In genomic region chr7:157399086-157399687, GRCh38 we compare ENCODE assay signal across 18 cellular contexts.
A peak's percentile ranks its signal among the peaks of the same experiment; 100 is the strongest.
DNase-seq lines count a peak whose midpoint lies in the region; ATAC-seq and TF ChIP-seq lines count a peak whose summit lies in the region.
"Had no signal": no experiment of that assay in that cellular context is flagged by ENCODE, and none has a peak within 500 bp of the region (broad histone marks: within the 10 kb centered on the region; RNA-seq: fewer than 3 reads in every experiment).

No MANE protein-coding gene starts in this region.

- H3K27ac ChIP-seq in SK-N-SH (ENCODE audit: low read depth in 2 of 2, low read length in 1 of 2) (peak overlapping the region; percentile 76 to 93), brain microvascular endothelial cell (peak overlapping the region; percentile 63), testis (peak overlapping the region; percentile 5 to 68)
- H3K27ac ChIP-seq: 22Rv1, parathyroid adenoma had no signal

- TF ChIP-seq CTCF in SK-N-SH (IDR thresholded peaks at IDR 0.05), result no peak
- no peak for TF ChIP-seq CTCF in brain microvascular endothelial cell (IDR thresholded peaks at IDR 0.05; ENCODE audit: low read depth, low read length, missing control alignments)
- TF ChIP-seq CTCF in testis (IDR thresholded peaks at IDR 0.05), result no peak

- peaks cover 32% of the 10 kb centered on the region for H3F3A ChIP-seq in SK-N-SH (replicated peaks; ENCODE audit: insufficient read depth)

- DNase-seq in SK-N-SH, result peak; percentile 10
- no peak for DNase-seq in brain microvascular endothelial cell
- peak; percentile 53 for DNase-seq in mesenteric fat pad (ENCODE audit: low spot score)
- no peak for DNase-seq in testis
- no peak for DNase-seq in OCI-M1 (lab: John Stamatoyannopoulos, UW)
- DNase-seq in ureter (ENCODE audit: low spot score), result no peak
- DNase-seq in islet precursor cell, result no peak
- DNase-seq: activated CD8-positive, alpha-beta memory T cell treated with anti-CD3 and anti-CD28 coated beads for 24 hours; activated naive CD4-positive, alpha-beta T cell treated with Interleukin-2 at 50 U/mL for 16 hours; caudate nucleus; CD4-positive, alpha-beta T cell; hypothalamus; NCI-H1436 treated with DMSO at 0.1 percent for 48 hours; NCI-H774; stimulated activated CD4-positive, alpha-beta T cell treated with anti-CD3 and anti-CD28 coated beads, Interleukin-2, amount 100 ng/mL, for 24 hours had no signal

- CTCF ChIA-PET in SK-N-SH (lab: Yijun Ruan, JAX), result interaction anchor here (1.0 to 7.4 kb wide), 5 partner anchors 11 to 1008 kb away, joined by 3 to 90 read pairs (median 6); no protein-coding TSS in a partner anchor

- in situ Hi-C loops in brain microvascular endothelial cell (cut with HindIII; ENCODE audit: low pct_ligation_motif_present, low sequenced_read_pairs), result no loop called here

- TF ChIP-seq POLR2A in testis (IDR thresholded peaks at IDR 0.05), result no peak

- H3K4me3 ChIP-seq in SK-N-SH (ENCODE audit: low read depth in 2 of 2, low read length in 1 of 2), result no peak overlapping the region
- H3K4me3 ChIP-seq in brain microvascular endothelial cell (ENCODE audit: low read depth, low read length), result no peak overlapping the region
- H3K4me3 ChIP-seq in testis, result no peak overlapping the region

- peaks cover 79% of the 10 kb centered on the region for H3K79me2 ChIP-seq in SK-N-SH (ENCODE audit: insufficient read depth)

- TF ChIP-seq RAD21 in SK-N-SH (IDR thresholded peaks at IDR 0.05; ENCODE audit: low read length), result no peak

- H3K27me3 ChIP-seq in SK-N-SH (ENCODE audit: insufficient read depth) (no peaks in the 10 kb centered on the region), brain microvascular endothelial cell (replicated peaks) (no peaks in the 10 kb centered on the region), testis (no peaks in the 10 kb centered on the region)

- H2AFZ ChIP-seq in SK-N-SH (ENCODE audit: low read depth), result no peak overlapping the region
- H2AFZ ChIP-seq: parathyroid adenoma had no signal

- no peaks in the 10 kb centered on the region for H3K9me3 ChIP-seq in SK-N-SH
- H3K9me3 ChIP-seq in testis, result no peaks in the 10 kb centered on the region

- H3K9ac ChIP-seq in SK-N-SH, result peak overlapping the region; percentile 50; the same call in 1 of the 2 replicates
- H3K9ac ChIP-seq: parathyroid adenoma had no signal

- POLR2A ChIA-PET in SK-N-SH (lab: Yijun Ruan, JAX), result no interaction called here

- ATAC-seq in SK-N-SH treated with all-trans-retinoic acid at 6 μM for 48 hours, result no peak

- H4K20me1 ChIP-seq in SK-N-SH (ENCODE audit: insufficient read depth), result 0 out of 2 replicates have a peak, but pooled peaks cover 6% of the 10 kb centered on the region

- H3K9me2 ChIP-seq in SK-N-SH, result no peaks in the 10 kb centered on the region

- H3K4me2 ChIP-seq in SK-N-SH, result peak overlapping the region; percentile 67; the same call in 1 of the 2 replicates

- intact Hi-C loops in testis (cut with DNase I; ENCODE audit: low total_unique reads), result no loop called here

- peaks cover 9 to 30% of the 10 kb centered on the region in 2 experiments; a peak in 3 of 4 replicates for H3K4me1 ChIP-seq in SK-N-SH (ENCODE audit: control insufficient read depth in 1 of 2, insufficient read depth in 2 of 2, low read depth in 1 of 2, low read length in 1 of 2)
- peaks cover 33% of the 10 kb centered on the region for H3K4me1 ChIP-seq in testis
- H3K4me1 ChIP-seq: parathyroid adenoma had no signal

- 96% methylated on average over 17 of the region's 19 CpGs for whole genome bisulfite sequencing in SK-N-SH (ENCODE audit: low lambda C conversion rate)
- WGBS in testis, 2 donors, result 86 to 93% methylated on average over 15 to 19 of the region's 19 CpGs

- H3K36me3 ChIP-seq in SK-N-SH (replicated peaks in 1 of 2; ENCODE audit: control insufficient read depth in 1 of 2, insufficient read depth in 2 of 2, low read length in 1 of 2) (peaks cover 38 to 40% of the 10 kb centered on the region in 2 experiments), brain microvascular endothelial cell (replicated peaks) (peaks cover 37% of the 10 kb centered on the region), testis (ENCODE audit: low read depth, missing control alignments) (no peaks in the 10 kb centered on the region)

- no peak for TF ChIP-seq EP300 in SK-N-SH (IDR thresholded peaks at IDR 0.05; ENCODE audit: borderline replicate concordance in 1 of 2, low read depth in 1 of 2, low read length in 1 of 2)

TF ChIP-seq in SK-N-SH, 30 proteins besides CTCF, POLR2A, EP300 and RAD21 (continues in another document):
- TF ChIP-seq FOSL2 (IDR thresholded peaks at IDR 0.05; ENCODE audit: borderline replicate concordance, low read depth) (no peak), JUND (IDR thresholded peaks at IDR 0.05) (no peak), POLR2AphosphoS5 (IDR thresholded peaks at IDR 0.05; ENCODE audit: low read depth, low read length) (no peak), EZH2phosphoT487 (IDR thresholded peaks at IDR 0.05; ENCODE audit: borderline replicate concordance, low read depth) (no peak), NFIC (IDR thresholded peaks at IDR 0.05; ENCODE audit: borderline replicate concordance) (no peak), YY1 (IDR thresholded peaks at IDR 0.05; ENCODE audit: low read depth) (no peak), NRF1 (IDR thresholded peaks at IDR 0.05; ENCODE audit: low read depth, low read length) (no peak), TEAD4 (IDR thresholded peaks at IDR 0.05; ENCODE audit: borderline replicate concordance, insufficient read depth) (no peak), PBX3 (IDR thresholded peaks at IDR 0.05) (no peak), SMC3 (IDR thresholded peaks at IDR 0.05; ENCODE audit: low read depth, low read length) (no peak)
- TF ChIP-seq, protein P1, sequence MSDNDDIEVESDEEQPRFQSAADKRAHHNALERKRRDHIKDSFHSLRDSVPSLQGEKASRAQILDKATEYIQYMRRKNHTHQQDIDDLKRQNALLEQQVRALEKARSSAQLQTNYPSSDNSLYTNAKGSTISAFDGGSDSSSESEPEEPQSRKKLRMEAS (IDR thresholded peaks at IDR 0.05; ENCODE audit: low read depth), result no peak
- TF ChIP-seq, protein P2, sequence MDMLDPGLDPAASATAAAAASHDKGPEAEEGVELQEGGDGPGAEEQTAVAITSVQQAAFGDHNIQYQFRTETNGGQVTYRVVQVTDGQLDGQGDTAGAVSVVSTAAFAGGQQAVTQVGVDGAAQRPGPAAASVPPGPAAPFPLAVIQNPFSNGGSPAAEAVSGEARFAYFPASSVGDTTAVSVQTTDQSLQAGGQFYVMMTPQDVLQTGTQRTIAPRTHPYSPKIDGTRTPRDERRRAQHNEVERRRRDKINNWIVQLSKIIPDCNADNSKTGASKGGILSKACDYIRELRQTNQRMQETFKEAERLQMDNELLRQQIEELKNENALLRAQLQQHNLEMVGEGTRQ (IDR thresholded peaks at IDR 0.05; ENCODE audit: borderline replicate concordance, low read depth, low read length), result no peak

TF ChIP-seq in SK-N-SH treated with all-trans-retinoic acid at 6 μM for 48 hours, 23 proteins besides CTCF, POLR2A, EP300 and RAD21 (continues in another document):
- no peak for TF ChIP-seq ZNF565 (CRISPR knock-in tag; conservative IDR thresholded peaks at IDR 0.05; ENCODE audit: low read depth)
- no peak for TF ChIP-seq ZFP3 (CRISPR knock-in tag; IDR thresholded peaks at IDR 0.05)
- TF ChIP-seq, protein P3, sequence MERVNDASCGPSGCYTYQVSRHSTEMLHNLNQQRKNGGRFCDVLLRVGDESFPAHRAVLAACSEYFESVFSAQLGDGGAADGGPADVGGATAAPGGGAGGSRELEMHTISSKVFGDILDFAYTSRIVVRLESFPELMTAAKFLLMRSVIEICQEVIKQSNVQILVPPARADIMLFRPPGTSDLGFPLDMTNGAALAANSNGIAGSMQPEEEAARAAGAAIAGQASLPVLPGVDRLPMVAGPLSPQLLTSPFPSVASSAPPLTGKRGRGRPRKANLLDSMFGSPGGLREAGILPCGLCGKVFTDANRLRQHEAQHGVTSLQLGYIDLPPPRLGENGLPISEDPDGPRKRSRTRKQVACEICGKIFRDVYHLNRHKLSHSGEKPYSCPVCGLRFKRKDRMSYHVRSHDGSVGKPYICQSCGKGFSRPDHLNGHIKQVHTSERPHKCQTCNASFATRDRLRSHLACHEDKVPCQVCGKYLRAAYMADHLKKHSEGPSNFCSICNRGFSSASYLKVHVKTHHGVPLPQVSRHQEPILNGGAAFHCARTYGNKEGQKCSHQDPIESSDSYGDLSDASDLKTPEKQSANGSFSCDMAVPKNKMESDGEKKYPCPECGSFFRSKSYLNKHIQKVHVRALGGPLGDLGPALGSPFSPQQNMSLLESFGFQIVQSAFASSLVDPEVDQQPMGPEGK (CRISPR knock-in tag; IDR thresholded peaks at IDR 0.05; ENCODE audit: borderline replicate concordance), result no peak
- TF ChIP-seq ZNF8 (CRISPR knock-in tag; IDR thresholded peaks at IDR 0.05), result no peak
- no peak for TF ChIP-seq OSR1 (CRISPR knock-in tag; IDR thresholded peaks at IDR 0.05)
- TF ChIP-seq ISL1 (CRISPR knock-in tag; IDR thresholded peaks at IDR 0.05), result no peak
- TF ChIP-seq SNAI2 (CRISPR knock-in tag; IDR thresholded peaks at IDR 0.05), result no peak
- TF ChIP-seq POU6F1 (CRISPR knock-in tag; IDR thresholded peaks at IDR 0.05; ENCODE audit: borderline replicate concordance, low read depth), result no peak
- no peak for TF ChIP-seq RARB (CRISPR knock-in tag; IDR thresholded peaks at IDR 0.05)
- no peak for TF ChIP-seq TOX (CRISPR knock-in tag; IDR thresholded peaks at IDR 0.05; ENCODE audit: borderline replicate concordance)
- no peak for TF ChIP-seq GLIS3 (CRISPR knock-in tag; IDR thresholded peaks at IDR 0.05)

Comparison
In these comparisons a context has a peak if more than half of its experiments do, and no peak if none do; other contexts are left out.
1. DNase-seq: peak in SK-N-SH (single experiment) and mesenteric fat pad (single experiment); none in brain microvascular endothelial cell (single experiment), testis (single experiment), OCI-M1 (single experiment), ureter (single experiment) and islet precursor cell (single experiment).
2. Peak in every context shown above with its lines, with median percentiles within 50 percentile points of each other: H3K27ac ChIP-seq.